14 cellular contexts compared by ENCODE assay signal in the genomic region with DNA sequence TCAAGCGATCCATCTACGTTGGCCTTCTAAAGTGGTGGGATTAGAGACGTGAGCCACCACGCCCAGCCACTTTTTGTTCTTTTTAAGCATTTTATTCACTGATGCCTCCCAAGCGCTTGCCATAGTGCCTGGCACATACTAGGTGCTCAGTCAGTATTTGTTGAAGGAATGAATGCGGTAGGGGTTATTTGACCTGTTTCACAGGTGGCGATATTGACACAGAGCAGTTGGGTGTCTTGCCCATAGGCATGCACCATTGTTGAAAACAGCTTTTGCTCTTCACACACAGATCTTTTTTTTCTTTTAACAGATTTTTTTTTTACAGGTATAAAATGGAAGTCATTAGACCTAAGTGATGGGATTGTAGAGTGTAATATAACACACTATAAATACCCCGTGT.
"Had no signal": no experiment of that assay in that cellular context is flagged by ENCODE, and none has a peak within 500 bp of the region (broad histone marks: within the 10 kb centered on the region; RNA-seq: fewer than 3 reads in every experiment).

No MANE protein-coding gene starts in this region.

- H3K9me3 Mint-ChIP-seq: activated T-helper 1 cell treated with anti-CD3 and anti-CD28 coated beads, Interleukin-12 subunit alpha, Interleukin-12 subunit beta, Interleukin-2, Interleukin-4 antibody, amounts not matched to agents 30 ng/mL and 10 ng/mL and 1 ng/mL, durations not matched to agents 14 hours and 24 hours and 36 hours; neural crest cell; T-helper 2 cell treated with Interferon-gamma antibody and Interleukin-4, amounts not matched to agents 5 μg/mL and 100 μg/mL, for 36 hours had no signal

- H3K4me3 Mint-ChIP-seq: activated T-helper 1 cell treated with anti-CD3 and anti-CD28 coated beads, Interleukin-12 subunit alpha, Interleukin-12 subunit beta, Interleukin-2, Interleukin-4 antibody, amounts not matched to agents 30 ng/mL and 10 ng/mL and 1 ng/mL, durations not matched to agents 14 hours and 24 hours and 36 hours; neural crest cell; T-helper 2 cell treated with Interferon-gamma antibody and Interleukin-4, amounts not matched to agents 5 μg/mL and 100 μg/mL, for 36 hours had no signal

- ATAC-seq: stimulated activated naive CD8-positive, alpha-beta T cell treated with anti-CD3 and anti-CD28 coated beads, Interleukin-15, Interleukin-2, amounts not matched to agents 100 U/mL and 50 U/mL, for 24 hours; upper lobe of right lung had no signal

- H3K27ac Mint-ChIP-seq: T-helper 2 cell treated with Interferon-gamma antibody and Interleukin-4, amounts not matched to agents 5 μg/mL and 100 μg/mL, for 36 hours had no signal

- DNase-seq: activated CD4-positive, alpha-beta T cell treated with anti-CD3 and anti-CD28 coated beads for 1 hour; activated naive CD4-positive, alpha-beta T cell; adrenal gland; central memory CD4-positive, alpha-beta T cell; cortex of kidney; effector memory CD4-positive, alpha-beta T cell; kidney; left ventricle myocardium inferior; stimulated activated CD4-positive, alpha-beta T cell treated with anti-CD3 and anti-CD28 coated beads, Interleukin-2, amount 100 ng/mL, for 48 hours; stimulated activated naive CD8-positive, alpha-beta T cell treated with anti-CD3 and anti-CD28 coated beads, Interleukin-15, Interleukin-2, amounts not matched to agents 100 U/mL and 50 U/mL, for 24 hours; upper lobe of right lung had no signal

- H3K9me3 ChIP-seq: adrenal gland, left ventricle myocardium inferior, upper lobe of right lung had no signal
